Comparison of ENCODE assay signal across 19 cellular contexts in the genomic region with DNA sequence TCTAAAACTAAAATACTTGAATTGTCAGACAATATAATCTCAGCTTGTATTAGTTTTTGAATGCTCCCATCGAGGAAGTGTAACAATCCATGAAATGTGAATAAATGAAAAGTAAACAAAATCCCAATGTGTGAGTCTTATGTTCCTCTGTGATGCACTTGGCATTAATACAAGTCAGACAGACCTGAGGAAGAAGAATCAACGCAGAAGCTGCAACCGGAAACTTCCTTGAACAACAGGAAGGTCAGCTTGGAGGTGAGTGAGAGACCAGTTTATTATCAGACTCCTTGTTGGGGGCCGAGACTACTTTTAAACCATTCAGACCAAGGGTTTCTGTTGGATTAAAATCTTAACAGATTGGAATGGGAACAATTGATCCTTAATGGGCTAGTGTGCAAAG. TPM values are rescaled to one million over a fixed set of nuclear protein-coding genes. Genes with fewer than 3 reads are reported as not detected.
DNase-seq lines count a peak whose midpoint lies in the region; ATAC-seq, FAIRE-seq and TF ChIP-seq lines count a peak whose summit lies in the region.
"Had no signal": no experiment of that assay in that cellular context is flagged by ENCODE, and none has a peak within 500 bp of the region (broad histone marks: within the 10 kb centered on the region; RNA-seq: fewer than 3 reads in every experiment).

No MANE protein-coding gene starts in this region.

- H3K9me3 Mint-ChIP-seq in activated T-cell treated with anti-CD3 and anti-CD28 coated beads, Interleukin-2, amount 50 U/mL, for 24 hours, result no peaks in the 10 kb centered on the region
- no peaks in the 10 kb centered on the region for H3K9me3 Mint-ChIP-seq in effector memory CD8-positive, alpha-beta T cell
- H3K9me3 Mint-ChIP-seq in mesothelial cell of epicardium, result no peaks in the 10 kb centered on the region

- H3K36me3 Mint-ChIP-seq in activated T-cell treated with anti-CD3 and anti-CD28 coated beads, Interleukin-2, amount 50 U/mL, for 24 hours (ENCODE audit: low read depth), result peaks cover 64% of the 10 kb centered on the region
- peaks cover 50% of the 10 kb centered on the region for H3K36me3 Mint-ChIP-seq in effector memory CD8-positive, alpha-beta T cell (ENCODE audit: insufficient read depth)
- peaks cover 23% of the 10 kb centered on the region for H3K36me3 Mint-ChIP-seq in mesothelial cell of epicardium

- no peak overlapping the region for H3K4me3 ChIP-seq in pancreas
- H3K4me3 ChIP-seq: BLaER1 treated with 17β-estradiol and CSF1 and Interleukin-3, amounts not matched to agents 10 nM and 100 nM; SJSA1 had no signal

- no peak for FAIRE-seq in pancreas (lab: Jason Lieb, UNC)
- FAIRE-seq: GM12892 had no signal

- no peak for TF ChIP-seq CTCF in mesothelial cell of epicardium (IDR thresholded peaks at IDR 0.05; ENCODE audit: unreplicated experiment)
- TF ChIP-seq CTCF in pancreas (IDR thresholded peaks at IDR 0.05), result no peak

- H3K4me1 ChIP-seq in pancreas, result no peaks in the 10 kb centered on the region

- H3K9me3 ChIP-seq in pancreas, result no peaks in the 10 kb centered on the region
- H3K9me3 ChIP-seq: BLaER1 treated with 17β-estradiol and CSF1 and Interleukin-3, amounts not matched to agents 10 nM and 100 nM; SJSA1 had no signal

- intact Hi-C loops in pancreas (cut with DNase I), result no loop called here

- no peaks in the 10 kb centered on the region for H3K27me3 ChIP-seq in pancreas
- H3K27me3 ChIP-seq: BLaER1 treated with 17β-estradiol and CSF1 and Interleukin-3, amounts not matched to agents 10 nM and 100 nM; SJSA1 had no signal

- peaks cover 21% of the 10 kb centered on the region for H3K4me1 Mint-ChIP-seq in activated T-cell treated with anti-CD3 and anti-CD28 coated beads, Interleukin-2, amount 50 U/mL, for 24 hours (ENCODE audit: low read depth)
- peaks cover 5 to 6% of the 10 kb centered on the region in 2 donors for H3K4me1 Mint-ChIP-seq in effector memory CD8-positive, alpha-beta T cell (ENCODE audit: low read depth in 2 of 2)
- H3K4me1 Mint-ChIP-seq in mesothelial cell of epicardium, result no peaks in the 10 kb centered on the region

- 64 to 65% methylated on average over 4 of the region's 4 CpGs for WGBS in pancreas, 2 donors

- peaks cover 0 to 21% (median 0%) of the 10 kb centered on the region in 3 donors for H3K36me3 ChIP-seq in pancreas

- ATAC-seq in effector memory CD8-positive, alpha-beta T cell (replicated peaks), result no peak
- ATAC-seq in pancreas (no peak), HG03460 (IDR thresholded peaks at IDR 0.05; ENCODE audit: unreplicated experiment) (no peak)

- peak overlapping the region; percentile 5 for H3K27ac Mint-ChIP-seq in activated T-cell treated with anti-CD3 and anti-CD28 coated beads, Interleukin-2, amount 50 U/mL, for 24 hours
- peak overlapping the region; percentile 44 to 59 for H3K27ac Mint-ChIP-seq in effector memory CD8-positive, alpha-beta T cell
- H3K27ac Mint-ChIP-seq in mesothelial cell of epicardium, result peak overlapping the region; percentile 18

- no peak overlapping the region for H3K27ac ChIP-seq in pancreas
- H3K27ac ChIP-seq: BLaER1 treated with 17β-estradiol and CSF1 and Interleukin-3, amounts not matched to agents 10 nM and 100 nM; SJSA1 had no signal

- no peak for DNase-seq in activated T-cell treated with anti-CD3 and anti-CD28 coated beads, Interleukin-2, amount 50 U/mL, for 24 hours
- no peak for DNase-seq in activated T-cell treated with anti-CD3 and anti-CD28 coated beads for 4 hours
- no peak for DNase-seq in effector memory CD8-positive, alpha-beta T cell
- no peak for DNase-seq in mesothelial cell of epicardium (ENCODE audit: low spot score in 2 of 2, unreplicated experiment in 2 of 2)
- DNase-seq in pancreas, result no peak
- DNase-seq in amniotic stem cell (lab: John Stamatoyannopoulos, UW), result no peak
- no peak for DNase-seq in NCI-H2107 treated with DMSO at 0.1 percent for 48 hours (lab: John Stamatoyannopoulos, UW; ENCODE audit: unreplicated experiment)
- DNase-seq: COR-L47, DMS153, H7, IMR-90, Kasumi-1, NCI-H187, NCI-H446, RPMI8226 had no signal

- H3K27me3 Mint-ChIP-seq in activated T-cell treated with anti-CD3 and anti-CD28 coated beads, Interleukin-2, amount 50 U/mL, for 24 hours, result no peaks in the 10 kb centered on the region
- no peaks in the 10 kb centered on the region for H3K27me3 Mint-ChIP-seq in effector memory CD8-positive, alpha-beta T cell
- no peaks in the 10 kb centered on the region for H3K27me3 Mint-ChIP-seq in mesothelial cell of epicardium (ENCODE audit: low read depth)

- H3K4me3 Mint-ChIP-seq in activated T-cell treated with anti-CD3 and anti-CD28 coated beads, Interleukin-2, amount 50 U/mL, for 24 hours, result no peak overlapping the region
- H3K4me3 Mint-ChIP-seq in effector memory CD8-positive, alpha-beta T cell, result no peak overlapping the region
- no peak overlapping the region for H3K4me3 Mint-ChIP-seq in mesothelial cell of epicardium

RNA-seq across cellular contexts. Expression of a gene that starts 24.2 kb away (rescaled TPM):
- total RNA-seq in mesothelial cell of epicardium (45.8 to 54.6 TPM (median 52.9 TPM) in 3 replicates), pancreas (10 to 100 TPM; 27.0 to 35.2 (median 28.2) TPM)
- polyA plus RNA-seq in pancreas, result 10 to 100 TPM; 11.8 to 15.9 TPM

RNA-seq across cellular contexts. Expression of a gene that starts 52.8 kb away (rescaled TPM):
- total RNA-seq in mesothelial cell of epicardium (31.1 to 32.1 TPM (median 31.4 TPM) in 3 replicates), pancreas (10 to 100 TPM; 14.6 to 36.8 (median 24.1) TPM)
- 10 to 100 TPM; 18.1 TPM for polyA plus RNA-seq in pancreas
